1 cellular context compared by ENCODE assay signal in the genomic region with DNA sequence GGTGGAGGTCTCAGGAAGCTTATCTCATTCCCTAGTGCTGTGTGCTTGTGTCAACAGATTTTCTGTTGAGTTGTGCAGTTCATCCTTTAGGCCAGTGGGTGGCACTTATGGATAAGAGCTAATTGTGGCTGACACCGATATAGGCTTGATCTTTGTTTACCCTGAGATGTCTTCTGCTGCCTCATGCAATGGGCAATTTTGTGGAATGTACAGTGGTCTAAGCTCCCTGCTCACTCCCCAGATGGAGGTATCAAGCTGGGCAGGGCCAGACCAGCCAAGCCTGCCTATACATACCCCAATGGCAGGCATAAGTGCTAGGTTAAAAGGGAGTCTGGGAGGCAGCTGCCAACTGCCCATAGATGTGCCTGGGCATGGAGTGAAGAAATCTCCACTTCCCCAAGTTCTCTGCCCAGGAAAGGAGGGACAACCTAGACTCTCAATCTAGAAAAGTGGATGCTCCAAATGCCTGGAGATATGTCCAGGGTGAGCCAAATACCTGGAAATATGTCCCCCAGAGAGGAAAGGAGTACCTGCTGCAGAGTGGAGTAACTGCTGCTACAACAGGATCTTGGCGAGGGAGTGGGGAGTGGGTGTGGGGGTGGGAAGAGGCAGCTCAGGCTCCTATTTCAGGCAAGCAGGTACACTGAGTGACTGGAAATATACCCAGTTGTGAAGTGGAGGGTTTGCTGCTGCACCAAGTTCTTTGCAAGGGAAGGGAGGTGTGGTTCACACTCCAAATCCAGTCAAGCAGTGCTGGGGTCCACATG.
A peak's percentile ranks its signal among the peaks of the same experiment; 100 is the strongest.
TF ChIP-seq lines count a peak whose summit lies in the region.

No MANE protein-coding gene starts in this region.

TF ChIP-seq in HepG2, 621 proteins besides CTCF, POLR2A, EP300 and RAD21 (continued from another document):
- TF ChIP-seq, protein P1, sequence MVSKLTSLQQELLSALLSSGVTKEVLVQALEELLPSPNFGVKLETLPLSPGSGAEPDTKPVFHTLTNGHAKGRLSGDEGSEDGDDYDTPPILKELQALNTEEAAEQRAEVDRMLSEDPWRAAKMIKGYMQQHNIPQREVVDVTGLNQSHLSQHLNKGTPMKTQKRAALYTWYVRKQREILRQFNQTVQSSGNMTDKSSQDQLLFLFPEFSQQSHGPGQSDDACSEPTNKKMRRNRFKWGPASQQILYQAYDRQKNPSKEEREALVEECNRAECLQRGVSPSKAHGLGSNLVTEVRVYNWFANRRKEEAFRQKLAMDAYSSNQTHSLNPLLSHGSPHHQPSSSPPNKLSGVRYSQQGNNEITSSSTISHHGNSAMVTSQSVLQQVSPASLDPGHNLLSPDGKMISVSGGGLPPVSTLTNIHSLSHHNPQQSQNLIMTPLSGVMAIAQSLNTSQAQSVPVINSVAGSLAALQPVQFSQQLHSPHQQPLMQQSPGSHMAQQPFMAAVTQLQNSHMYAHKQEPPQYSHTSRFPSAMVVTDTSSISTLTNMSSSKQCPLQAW (CRISPR knock-in tag; IDR thresholded peaks at IDR 0.05): no peak
- TF ChIP-seq SCMH1 (CRISPR knock-in tag; IDR thresholded peaks at IDR 0.05; ENCODE audit: borderline replicate concordance): no peak
- TF ChIP-seq HES4 (CRISPR knock-in tag; IDR thresholded peaks at IDR 0.05; ENCODE audit: borderline replicate concordance): no peak
- TF ChIP-seq SIX1 (CRISPR knock-in tag; IDR thresholded peaks at IDR 0.05; ENCODE audit: borderline replicate concordance): no peak
- no peak for TF ChIP-seq ZNF644 (CRISPR knock-in tag; IDR thresholded peaks at IDR 0.05; ENCODE audit: low read depth)
- no peak for TF ChIP-seq XBP1 (CRISPR knock-in tag; IDR thresholded peaks at IDR 0.05)
- TF ChIP-seq TBP (CRISPR knock-in tag; IDR thresholded peaks at IDR 0.05): no peak
- TF ChIP-seq RCOR2 (CRISPR knock-in tag; IDR thresholded peaks at IDR 0.05): no peak
- no peak for TF ChIP-seq PRPF4 (IDR thresholded peaks at IDR 0.05; ENCODE audit: low read depth, low read length, poor library complexity, severe bottlenecking)
- peak; percentile 41; the same call in 1 of the 2 replicates for TF ChIP-seq TARDBP (CRISPR knock-in tag; IDR thresholded peaks at IDR 0.05)
- TF ChIP-seq, protein P2, sequence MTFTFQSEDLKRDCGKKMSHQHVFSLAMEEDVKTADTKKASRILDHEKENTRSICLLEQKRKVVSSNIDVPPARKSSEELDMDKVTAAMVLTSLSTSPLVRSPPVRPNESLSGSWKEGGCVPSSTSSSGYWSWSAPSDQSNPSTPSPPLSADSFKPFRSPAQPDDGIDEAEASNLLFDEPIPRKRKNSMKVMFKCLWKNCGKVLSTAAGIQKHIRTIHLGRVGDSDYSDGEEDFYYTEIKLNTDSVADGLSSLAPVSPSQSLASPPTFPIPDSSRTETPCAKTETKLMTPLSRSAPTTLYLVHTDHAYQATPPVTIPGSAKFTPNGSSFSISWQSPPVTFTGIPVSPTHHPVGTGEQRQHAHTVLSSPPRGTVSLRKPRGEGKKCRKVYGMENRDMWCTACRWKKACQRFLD (CRISPR knock-in tag; IDR thresholded peaks at IDR 0.05; ENCODE audit: borderline replicate concordance): no peak
- no peak for TF ChIP-seq CHCHD3 (CRISPR knock-in tag; IDR thresholded peaks at IDR 0.05)
- TF ChIP-seq ZSCAN30 (CRISPR knock-in tag; IDR thresholded peaks at IDR 0.05): no peak
- TF ChIP-seq IRX3 (CRISPR knock-in tag; IDR thresholded peaks at IDR 0.05; ENCODE audit: borderline replicate concordance, low read depth): no peak
- no peak for TF ChIP-seq HNRNPUL1 (IDR thresholded peaks at IDR 0.05; ENCODE audit: low read depth, low read length)
- TF ChIP-seq, protein P3, sequence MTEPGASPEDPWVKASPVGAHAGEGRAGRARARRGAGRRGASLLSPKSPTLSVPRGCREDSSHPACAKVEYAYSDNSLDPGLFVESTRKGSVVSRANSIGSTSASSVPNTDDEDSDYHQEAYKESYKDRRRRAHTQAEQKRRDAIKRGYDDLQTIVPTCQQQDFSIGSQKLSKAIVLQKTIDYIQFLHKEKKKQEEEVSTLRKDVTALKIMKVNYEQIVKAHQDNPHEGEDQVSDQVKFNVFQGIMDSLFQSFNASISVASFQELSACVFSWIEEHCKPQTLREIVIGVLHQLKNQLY (CRISPR knock-in tag; IDR thresholded peaks at IDR 0.05): no peak
- TF ChIP-seq ZNF749 (CRISPR knock-in tag; IDR thresholded peaks at IDR 0.05; ENCODE audit: borderline replicate concordance): no peak
- TF ChIP-seq HNRNPL (IDR thresholded peaks at IDR 0.05; ENCODE audit: low read depth, low read length): no peak
- no peak for TF ChIP-seq KLF9 (CRISPR knock-in tag; IDR thresholded peaks at IDR 0.05; ENCODE audit: low read depth)
- TF ChIP-seq FOXK1 (CRISPR knock-in tag; IDR thresholded peaks at IDR 0.05; ENCODE audit: borderline replicate concordance, low read depth): peak; percentile 37; the same call in 1 of the 2 replicates
- no peak for TF ChIP-seq ZNF878 (CRISPR knock-in tag; IDR thresholded peaks at IDR 0.05)
- TF ChIP-seq ZNF136 (CRISPR knock-in tag; IDR thresholded peaks at IDR 0.05; ENCODE audit: low read depth): no peak
- TF ChIP-seq, protein P4, sequence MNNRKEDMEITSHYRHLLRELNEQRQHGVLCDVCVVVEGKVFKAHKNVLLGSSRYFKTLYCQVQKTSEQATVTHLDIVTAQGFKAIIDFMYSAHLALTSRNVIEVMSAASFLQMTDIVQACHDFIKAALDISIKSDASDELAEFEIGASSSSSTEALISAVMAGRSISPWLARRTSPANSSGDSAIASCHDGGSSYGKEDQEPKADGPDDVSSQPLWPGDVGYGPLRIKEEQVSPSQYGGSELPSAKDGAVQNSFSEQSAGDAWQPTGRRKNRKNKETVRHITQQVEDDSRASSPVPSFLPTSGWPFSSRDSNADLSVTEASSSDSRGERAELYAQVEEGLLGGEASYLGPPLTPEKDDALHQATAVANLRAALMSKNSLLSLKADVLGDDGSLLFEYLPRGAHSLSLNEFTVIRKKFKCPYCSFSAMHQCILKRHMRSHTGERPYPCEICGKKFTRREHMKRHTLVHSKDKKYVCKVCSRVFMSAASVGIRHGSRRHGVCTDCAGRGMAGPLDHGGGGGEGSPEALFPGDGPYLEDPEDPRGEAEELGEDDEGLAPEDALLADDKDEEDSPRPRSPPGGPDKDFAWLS (CRISPR knock-in tag; IDR thresholded peaks at IDR 0.05; ENCODE audit: borderline replicate concordance): no peak
- no peak for TF ChIP-seq CHD4 (IDR thresholded peaks at IDR 0.05; ENCODE audit: borderline replicate concordance, low read length)
- no peak for TF ChIP-seq ZNF83 (CRISPR knock-in tag; IDR thresholded peaks at IDR 0.05; ENCODE audit: borderline replicate concordance)
- no peak for TF ChIP-seq TAF1 (CRISPR knock-in tag; IDR thresholded peaks at IDR 0.05)
- TF ChIP-seq NR3C1 (CRISPR knock-in tag; IDR thresholded peaks at IDR 0.05): no peak
- TF ChIP-seq, protein P5, sequence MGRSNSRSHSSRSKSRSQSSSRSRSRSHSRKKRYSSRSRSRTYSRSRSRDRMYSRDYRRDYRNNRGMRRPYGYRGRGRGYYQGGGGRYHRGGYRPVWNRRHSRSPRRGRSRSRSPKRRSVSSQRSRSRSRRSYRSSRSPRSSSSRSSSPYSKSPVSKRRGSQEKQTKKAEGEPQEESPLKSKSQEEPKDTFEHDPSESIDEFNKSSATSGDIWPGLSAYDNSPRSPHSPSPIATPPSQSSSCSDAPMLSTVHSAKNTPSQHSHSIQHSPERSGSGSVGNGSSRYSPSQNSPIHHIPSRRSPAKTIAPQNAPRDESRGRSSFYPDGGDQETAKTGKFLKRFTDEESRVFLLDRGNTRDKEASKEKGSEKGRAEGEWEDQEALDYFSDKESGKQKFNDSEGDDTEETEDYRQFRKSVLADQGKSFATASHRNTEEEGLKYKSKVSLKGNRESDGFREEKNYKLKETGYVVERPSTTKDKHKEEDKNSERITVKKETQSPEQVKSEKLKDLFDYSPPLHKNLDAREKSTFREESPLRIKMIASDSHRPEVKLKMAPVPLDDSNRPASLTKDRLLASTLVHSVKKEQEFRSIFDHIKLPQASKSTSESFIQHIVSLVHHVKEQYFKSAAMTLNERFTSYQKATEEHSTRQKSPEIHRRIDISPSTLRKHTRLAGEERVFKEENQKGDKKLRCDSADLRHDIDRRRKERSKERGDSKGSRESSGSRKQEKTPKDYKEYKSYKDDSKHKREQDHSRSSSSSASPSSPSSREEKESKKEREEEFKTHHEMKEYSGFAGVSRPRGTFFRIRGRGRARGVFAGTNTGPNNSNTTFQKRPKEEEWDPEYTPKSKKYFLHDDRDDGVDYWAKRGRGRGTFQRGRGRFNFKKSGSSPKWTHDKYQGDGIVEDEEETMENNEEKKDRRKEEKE (IDR thresholded peaks at IDR 0.05): no peak
- no peak for TF ChIP-seq ZNF607 (CRISPR knock-in tag; IDR thresholded peaks at IDR 0.05; ENCODE audit: borderline replicate concordance)
- TF ChIP-seq ZNF383 (CRISPR knock-in tag; IDR thresholded peaks at IDR 0.05; ENCODE audit: borderline replicate concordance): 0 out of 2 replicates have a peak, but pooled peaks have one; percentile 36
